ENCODE assay signal across 10 cellular contexts in the genomic region with DNA sequence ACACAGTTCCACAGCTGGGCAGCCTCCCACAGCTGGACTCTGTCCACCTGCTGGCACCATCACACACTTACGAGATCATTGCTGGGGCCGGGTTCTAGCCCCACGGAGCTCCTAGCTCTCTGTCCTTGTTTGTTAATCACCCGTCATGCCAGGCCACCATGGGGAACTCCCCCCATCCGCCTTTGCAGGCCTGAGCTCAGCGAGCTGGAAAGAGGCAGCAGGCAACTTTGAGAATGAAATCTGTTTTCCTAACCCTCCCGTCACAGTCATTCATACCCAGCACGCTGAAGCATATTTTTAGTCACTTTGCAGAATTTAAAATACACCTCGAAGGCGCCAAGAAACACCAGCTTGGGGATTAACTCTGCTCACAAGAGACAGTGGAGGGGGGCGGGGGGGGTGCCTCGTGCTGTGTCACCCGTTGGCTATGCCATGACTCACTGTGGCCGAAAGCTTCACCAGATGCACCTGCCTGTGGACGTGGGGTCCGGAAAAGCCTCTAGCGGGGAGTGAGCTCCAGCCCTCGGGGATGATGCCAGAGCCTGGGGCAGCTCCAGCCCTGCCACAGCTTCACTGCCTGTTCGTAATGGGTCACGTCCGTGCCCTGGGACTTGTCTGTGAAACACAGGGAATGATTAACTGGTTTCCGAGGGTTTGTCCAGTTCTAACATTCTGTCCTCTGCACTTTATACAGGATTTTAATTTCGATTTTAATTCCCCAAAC. TPM values are rescaled to one million over a fixed set of nuclear protein-coding genes. Genes with fewer than 3 reads are reported as not detected.
DNase-seq lines count a peak whose midpoint lies in the region; ATAC-seq and TF ChIP-seq lines count a peak whose summit lies in the region.
"Had no signal": no experiment of that assay in that cellular context is flagged by ENCODE, and none has a peak within 500 bp of the region (broad histone marks: within the 10 kb centered on the region; RNA-seq: fewer than 3 reads in every experiment).

No MANE protein-coding gene starts in this region.

- no peak for TF ChIP-seq POLR2A in vagina (IDR thresholded peaks at IDR 0.05)

- no peaks in the 10 kb centered on the region for H3K9me3 Mint-ChIP-seq in natural killer cell
- no peaks in the 10 kb centered on the region for H3K9me3 Mint-ChIP-seq in natural killer cell treated with Interleukin-12 subunit alpha and Interleukin-12 subunit beta and Interleukin-15 and Interleukin-18, amount 100 ng/mL, for 72 hours

- H3K36me3 Mint-ChIP-seq in natural killer cell: no peaks in the 10 kb centered on the region
- H3K36me3 Mint-ChIP-seq in natural killer cell treated with Interleukin-12 subunit alpha and Interleukin-12 subunit beta and Interleukin-15 and Interleukin-18, amount 100 ng/mL, for 72 hours: no peaks in the 10 kb centered on the region

- H3K27me3 Mint-ChIP-seq in natural killer cell (ENCODE audit: low read depth in 2 of 2): peaks cover 22 to 24% of the 10 kb centered on the region in 2 donors
- H3K27me3 Mint-ChIP-seq in natural killer cell treated with Interleukin-12 subunit alpha and Interleukin-12 subunit beta and Interleukin-15 and Interleukin-18, amount 100 ng/mL, for 72 hours: peaks cover 17 to 28% of the 10 kb centered on the region in 2 donors

- H3K4me3 Mint-ChIP-seq in natural killer cell: peak overlapping the region; percentile 25
- H3K4me3 Mint-ChIP-seq in natural killer cell treated with Interleukin-12 subunit alpha and Interleukin-12 subunit beta and Interleukin-15 and Interleukin-18, amount 100 ng/mL, for 72 hours: no peak overlapping the region

- no peak overlapping the region for H3K4me3 ChIP-seq in RWPE2 (ENCODE audit: severe bottlenecking)
- H3K4me3 ChIP-seq in aorta (ENCODE audit: low read length in 2 of 2): no peak overlapping the region
- H3K4me3 ChIP-seq in left lung: no peak overlapping the region
- H3K4me3 ChIP-seq in vagina: no peak overlapping the region

- ATAC-seq in natural killer cell (no peak), RWPE2 (ENCODE audit: low read depth) (peak; percentile 41), aorta (ENCODE audit: low FRiP score) (peak; percentile 45), left lung (no peak)
- no peak for ATAC-seq in natural killer cell treated with Interleukin-12 subunit alpha and Interleukin-12 subunit beta and Interleukin-15 and Interleukin-18, amount 100 ng/mL, for 72 hours

- H3K27ac Mint-ChIP-seq in natural killer cell: no peak overlapping the region
- no peak overlapping the region for H3K27ac Mint-ChIP-seq in natural killer cell treated with Interleukin-12 subunit alpha and Interleukin-12 subunit beta and Interleukin-15 and Interleukin-18, amount 100 ng/mL, for 72 hours

- 2 to 6% methylated on average over 23 of the region's 23 CpGs for WGBS in aorta, 2 donors

- intact Hi-C loops in natural killer cell (cut with micrococcal nuclease) (no loop called here), aorta (cut with DNase I) (loop anchor here in 1 of 2 donors (5.0 kb wide), 1 partner anchor 60 kb away; a partner anchor contains a TSS), left lung (cut with DNase I) (no loop called here), vagina (cut with DNase I) (no loop called here)

- DNase-seq in natural killer cell: no peak
- DNase-seq in natural killer cell treated with Interleukin-12 subunit alpha and Interleukin-12 subunit beta and Interleukin-15 and Interleukin-18, amount 100 ng/mL, for 72 hours (ENCODE audit: low spot score): no peak
- no peak for DNase-seq in RWPE2 (ENCODE audit: low spot score)
- DNase-seq in glomerular visceral epithelial cell (ENCODE audit: extremely low spot score): peak; percentile 99
- peak; percentile 81 to 90 for DNase-seq in aorta
- DNase-seq in left lung: no peak
- no peak for DNase-seq in vagina (ENCODE audit: extremely low spot score in 2 of 2)
- no peak for DNase-seq in NCI-H2081 (lab: John Stamatoyannopoulos, UW)

- H3K9me3 ChIP-seq in RWPE2 (ENCODE audit: severe bottlenecking) (no peaks in the 10 kb centered on the region), aorta (ENCODE audit: control insufficient read depth, low read length) (no peaks in the 10 kb centered on the region), left lung (no peaks in the 10 kb centered on the region), vagina (no peaks in the 10 kb centered on the region)

- no peak for TF ChIP-seq CTCF in natural killer cell (IDR thresholded peaks at IDR 0.05)
- TF ChIP-seq CTCF in RWPE2 (IDR thresholded peaks at IDR 0.05; ENCODE audit: poor library complexity, severe bottlenecking): no peak
- no peak for TF ChIP-seq CTCF in left lung (IDR thresholded peaks at IDR 0.05)
- no peak for TF ChIP-seq CTCF in vagina (IDR thresholded peaks at IDR 0.05)

- H3K4me1 ChIP-seq in RWPE2 (ENCODE audit: insufficient read depth, poor library complexity, severe bottlenecking) (peaks cover 7% of the 10 kb centered on the region), aorta (ENCODE audit: control insufficient read depth in 1 of 2, insufficient read depth in 2 of 2, low read length in 2 of 2) (no peaks in the 10 kb centered on the region), left lung (peaks cover 3 to 52% of the 10 kb centered on the region in 2 donors), vagina (peaks cover 27% of the 10 kb centered on the region)

- no peaks in the 10 kb centered on the region for H3K36me3 ChIP-seq in RWPE2 (ENCODE audit: low read depth)
- H3K36me3 ChIP-seq in aorta (ENCODE audit: control insufficient read depth in 1 of 2, insufficient read depth in 2 of 2, low read length in 1 of 2): no peaks in the 10 kb centered on the region
- no peaks in the 10 kb centered on the region for H3K36me3 ChIP-seq in left lung
- H3K36me3 ChIP-seq in vagina: no peaks in the 10 kb centered on the region

- peaks cover 23% of the 10 kb centered on the region for H3K27me3 ChIP-seq in RWPE2 (ENCODE audit: insufficient read depth, poor library complexity, severe bottlenecking)
- H3K27me3 ChIP-seq in aorta (ENCODE audit: control insufficient read depth in 1 of 2, insufficient read depth in 2 of 2, low read length in 1 of 2): no peaks in the 10 kb centered on the region
- H3K27me3 ChIP-seq in left lung: peaks cover 0 to 37% of the 10 kb centered on the region in 2 donors
- no peaks in the 10 kb centered on the region for H3K27me3 ChIP-seq in vagina

- H3K27ac ChIP-seq in RWPE2 (ENCODE audit: poor library complexity, severe bottlenecking) (no peak overlapping the region), aorta (ENCODE audit: low read depth in 1 of 2, low read length in 2 of 2) (peak overlapping the region in 1 of 2 donors; percentile 18), left lung (no peak overlapping the region), vagina (no peak overlapping the region)
- H3K27ac ChIP-seq: C4-2B, KMS-11 had no signal

- peaks cover 15% of the 10 kb centered on the region in 2 donors for H3K4me1 Mint-ChIP-seq in natural killer cell
- H3K4me1 Mint-ChIP-seq in natural killer cell treated with Interleukin-12 subunit alpha and Interleukin-12 subunit beta and Interleukin-15 and Interleukin-18, amount 100 ng/mL, for 72 hours (ENCODE audit: low read depth in 2 of 2): peaks cover 13 to 19% of the 10 kb centered on the region in 2 donors

RNA-seq across cellular contexts. Expression of a gene that starts 1.4 kb away (rescaled TPM):
- under 1 TPM; 0.28 to 0.93 (median 0.43) TPM for total RNA-seq in natural killer cell
- total RNA-seq in natural killer cell treated with Interleukin-12 subunit alpha and Interleukin-12 subunit beta and Interleukin-15 and Interleukin-18, amount 100 ng/mL, for 72 hours: not detected
- 10 to 100 TPM; 31.3 to 56.2 TPM for total RNA-seq in aorta
- 1 to 10 TPM; 2.3 to 3.1 TPM for polyA plus RNA-seq in aorta
- total RNA-seq in left lung: 10 to 100 TPM; 36.7 to 52.4 TPM
- total RNA-seq in vagina: 79.3 TPM

RNA-seq across cellular contexts. Expression of a gene that starts 57.9 kb away (rescaled TPM):
- total RNA-seq in natural killer cell (10 to 100 TPM; 50.5 to 58.1 (median 52.7) TPM), aorta (10 to 100 TPM; 35.2 to 36.6 TPM), left lung (10 to 100 TPM; 34.7 to 53.8 TPM), vagina (47.1 TPM)
- total RNA-seq in natural killer cell treated with Interleukin-12 subunit alpha and Interleukin-12 subunit beta and Interleukin-15 and Interleukin-18, amount 100 ng/mL, for 72 hours: 100 to 1,000 TPM in 1 of 2 donors, 10 to 100 TPM in 1; 92.3 to 246 TPM
- 10 to 100 TPM in 1 of 2 donors, 1 to 10 TPM in 1; 8.0 to 37.6 TPM for polyA plus RNA-seq in aorta

Comparison
In these comparisons a context has a peak if more than half of its experiments do, and no peak if none do; other contexts are left out.
1. ATAC-seq: peak in RWPE2 (single experiment) and aorta (single experiment); none in natural killer cell (0 of 3), natural killer cell treated with Interleukin-12 subunit alpha and Interleukin-12 subunit beta and Interleukin-15 and Interleukin-18, amount 100 ng/mL, for 72 hours (0 of 2) and left lung (single experiment).
2. DNase-seq: peak in glomerular visceral epithelial cell (single experiment) and aorta (2 of 2); none in natural killer cell (single experiment), natural killer cell treated with Interleukin-12 subunit alpha and Interleukin-12 subunit beta and Interleukin-15 and Interleukin-18, amount 100 ng/mL, for 72 hours (single experiment), RWPE2 (single experiment), left lung (0 of 2), vagina (0 of 2) and NCI-H2081 (0 of 2).
3. RNA of a gene that starts 1.4 kb away (total RNA-seq): 79.3 TPM in vagina (single experiment), 31.3 to 56.2 TPM in aorta and 36.7 to 52.4 TPM in left lung; 0.28 to 0.93 TPM in natural killer cell and not detected in natural killer cell treated with Interleukin-12 subunit alpha and Interleukin-12 subunit beta and Interleukin-15 and Interleukin-18, amount 100 ng/mL, for 72 hours; every median in the first group is over 10 times any median in the second.